8 cellular contexts compared by ENCODE assay signal in the genomic region with DNA sequence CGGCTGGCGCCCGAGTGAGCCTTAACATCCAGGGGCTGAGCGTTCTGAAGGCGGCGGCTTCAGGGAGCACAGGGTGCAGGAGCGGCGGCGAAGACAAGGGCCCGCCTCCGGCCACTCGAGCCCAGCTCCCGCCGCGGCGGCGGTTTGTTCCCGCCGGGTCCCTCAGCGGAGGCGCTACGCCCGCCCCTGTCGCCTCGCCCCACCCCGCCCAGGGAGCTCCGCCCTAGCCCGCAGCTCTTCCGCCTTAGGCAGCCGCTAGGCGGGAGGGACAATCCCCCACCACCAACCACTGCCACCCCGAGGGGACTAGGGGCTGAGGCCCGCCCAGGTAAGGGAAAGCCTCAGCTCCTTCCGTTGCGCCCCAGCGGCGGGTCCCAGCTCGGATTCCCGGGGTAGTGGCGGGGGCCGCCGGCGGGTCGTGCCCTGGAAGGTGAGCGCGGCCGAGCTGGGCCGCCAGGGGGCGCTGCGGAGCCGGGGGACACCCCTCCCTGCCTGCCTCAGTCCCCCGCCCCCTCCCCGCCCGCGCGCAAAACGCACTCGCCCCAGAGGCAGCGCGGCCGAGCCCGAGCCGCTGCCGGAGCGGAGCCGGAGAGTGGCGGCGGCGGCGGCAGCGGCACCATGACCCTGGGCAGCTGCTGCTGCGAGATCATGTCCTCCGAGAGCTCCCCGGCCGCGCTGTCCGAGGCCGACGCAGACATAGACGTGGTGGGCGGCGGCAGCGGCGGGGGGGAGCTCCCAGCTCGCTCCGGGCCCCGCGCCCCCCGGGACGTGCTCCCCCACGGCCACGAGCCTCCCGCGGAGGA. TPM values are rescaled to one million over a fixed set of nuclear protein-coding genes. Genes with fewer than 3 reads are reported as not detected.
DNase-seq lines count a peak whose midpoint lies in the region; ATAC-seq and TF ChIP-seq lines count a peak whose summit lies in the region.

TSS of gene FOXD2 (plus strand) at position 527 of the 803 bp plus-strand sequence. CDS start at position 619, 92 bp downstream.

- CTCF ChIA-PET in activated naive CD4-positive, alpha-beta T cell treated with anti-CD3 and anti-CD28 coated beads for 36 hours (lab: Charles Lee) = interaction anchor here (0.6 to 8.2 kb wide), 36 partner anchors 8 to 289 kb away, joined by 3 to 123 read pairs (median 4); partner anchors contain the start of genes CMPK1 and STIL

- H3K9me3 Mint-ChIP-seq in H9 = peaks cover 0 to 7% of the 10 kb centered on the region in 2 experiments; a peak in 1 of 5 replicates
- no peaks in the 10 kb centered on the region for H3K9me3 Mint-ChIP-seq in activated naive CD4-positive, alpha-beta T cell treated with anti-CD3 and anti-CD28 coated beads for 36 hours

- H3K27me3 Mint-ChIP-seq in H9 (ENCODE audit: low read depth) = peaks cover 53% of the 10 kb centered on the region
- H3K27me3 Mint-ChIP-seq in activated naive CD4-positive, alpha-beta T cell treated with anti-CD3 and anti-CD28 coated beads for 36 hours (ENCODE audit: low read depth) = peaks cover 36% of the 10 kb centered on the region

- no peaks in the 10 kb centered on the region; the same call in 1 of the 2 replicates for H3K27me3 ChIP-seq in GM06990 (replicated peaks; ENCODE audit: control insufficient read depth, insufficient read depth, low read length)
- peaks cover 87% of the 10 kb centered on the region for H3K27me3 ChIP-seq in H9 (ENCODE audit: insufficient read depth, low read length)
- no peaks in the 10 kb centered on the region for H3K27me3 ChIP-seq in SJCRH30
- peaks cover 2 to 44% (median 29%) of the 10 kb centered on the region in 4 donors for H3K27me3 ChIP-seq in upper lobe of left lung

- H3K79me1 ChIP-seq in H9 (ENCODE audit: insufficient read depth, low read depth, low read length, poor library complexity, severe bottlenecking) = no peaks in the 10 kb centered on the region

- H3K36me3 ChIP-seq in GM06990 (ENCODE audit: control insufficient read depth, insufficient read depth, low read length) (peaks cover 1% of the 10 kb centered on the region), SJCRH30 (peaks cover 6% of the 10 kb centered on the region; the same call in 1 of the 2 replicates), upper lobe of left lung (no peaks in the 10 kb centered on the region)

- no peak within 1 kb of the TSS for H3K9ac ChIP-seq in H9 (ENCODE audit: extremely low read depth, insufficient read length, low read length)

- no peak within 1 kb of the TSS for H3K4ac ChIP-seq in H9 (ENCODE audit: low read depth, low read length)

- no peaks in the 10 kb centered on the region for H4K20me1 ChIP-seq in H9 (ENCODE audit: control insufficient read depth, insufficient read depth, insufficient read length)

- no peak for TF ChIP-seq EP300 in upper lobe of left lung (IDR thresholded peaks at IDR 0.05)

- no peak within 1 kb of the TSS for H4K8ac ChIP-seq in H9 (replicated peaks; ENCODE audit: insufficient read length, low read depth, low read length)

- no peak within 1 kb of the TSS for H3K56ac ChIP-seq in H9 (ENCODE audit: insufficient read length, low read depth, low read length)

- TF ChIP-seq CTCF in GM06990 (IDR thresholded peaks at IDR 0.05; ENCODE audit: insufficient read depth, low read length, poor library complexity, severe bottlenecking) (peak; percentile 54), H9 (conservative IDR thresholded peaks at IDR 0.05) (peak; percentile 100), upper lobe of left lung (IDR thresholded peaks at IDR 0.05) (peak; percentile 98 to 100 (median 100))

- no peak within 1 kb of the TSS for H4K5ac ChIP-seq in H9 (ENCODE audit: insufficient read length, low read depth, low read length)

- no peak within 1 kb of the TSS for H3K14ac ChIP-seq in H9 (ENCODE audit: insufficient read depth, low read length)

- H2BK20ac ChIP-seq in H9 (ENCODE audit: low read depth, low read length, poor library complexity, severe bottlenecking) = no peak within 1 kb of the TSS

- peak within 1 kb of the TSS; percentile 59 to 84 for H3K4me3 Mint-ChIP-seq in H9
- peak within 1 kb of the TSS; percentile 92 for H3K4me3 Mint-ChIP-seq in activated naive CD4-positive, alpha-beta T cell treated with anti-CD3 and anti-CD28 coated beads for 36 hours

- peaks cover 23 to 27% of the 10 kb centered on the region in 2 experiments for H3K4me1 Mint-ChIP-seq in H9
- H3K4me1 Mint-ChIP-seq in activated naive CD4-positive, alpha-beta T cell treated with anti-CD3 and anti-CD28 coated beads for 36 hours (ENCODE audit: low read depth) = peaks cover 23% of the 10 kb centered on the region

- no CpG with 5 or more reads among the region's 94 CpGs for WGBS in H9 (ENCODE audit: extremely low coverage, insufficient read length, low lambda C conversion rate)
- WGBS in upper lobe of left lung, 2 donors = 0% methylated on average over 3 to 13 of the region's 94 CpGs

- H2BK5ac ChIP-seq in H9 (ENCODE audit: insufficient read length, low read length) = no peak within 1 kb of the TSS

- peak within 1 kb of the TSS; percentile 75 for H3K4me3 ChIP-seq in GM06990 (replicated peaks; ENCODE audit: low read depth, low read length)
- H3K4me3 ChIP-seq in SJCRH30 = peak within 1 kb of the TSS; percentile 95
- H3K4me3 ChIP-seq in upper lobe of left lung = peak within 1 kb of the TSS; percentile 60 to 89 (median 67)

- H2BK15ac ChIP-seq in H9 (ENCODE audit: low read depth, low read length) = no peak within 1 kb of the TSS

- H2BK120ac ChIP-seq in H9 (ENCODE audit: low read depth, low read length, poor library complexity, severe bottlenecking) = no peak within 1 kb of the TSS

- H3K18ac ChIP-seq in H9 (ENCODE audit: insufficient read length, low read depth, low read length) = no peak within 1 kb of the TSS

- H3K27ac ChIP-seq in H9 (ENCODE audit: insufficient read length, low read depth, low read length) = no peak within 1 kb of the TSS
- H3K27ac ChIP-seq in SJCRH30 = peak within 1 kb of the TSS; percentile 76
- H3K27ac ChIP-seq in upper lobe of left lung = peak within 1 kb of the TSS; percentile 79 to 90 (median 84)

- no peak within 1 kb of the TSS for H3T11ph ChIP-seq in H9 (ENCODE audit: low read length)

- intact Hi-C loops in activated naive CD4-positive, alpha-beta T cell treated with anti-CD3 and anti-CD28 coated beads for 36 hours (cut with micrococcal nuclease) = loop anchor here (1.0 to 5.0 kb wide), 10 partner anchors 8 to 258 kb away; partner anchors contain the start of genes STIL and TAL1
- intact Hi-C loops in Right ventricle myocardium inferior (cut with DNase I) = loop anchor here (10.0 kb wide), 1 partner anchor 97 kb away; no protein-coding TSS in a partner anchor

- H2AK5ac ChIP-seq in H9 (ENCODE audit: insufficient read length, low read length) = no peak within 1 kb of the TSS

- H3K36me3 Mint-ChIP-seq in H9 (ENCODE audit: insufficient read depth in 1 of 3, low read depth in 3 of 3) = no peaks in the 10 kb centered on the region; a peak in 1 of 7 replicates
- H3K36me3 Mint-ChIP-seq in activated naive CD4-positive, alpha-beta T cell treated with anti-CD3 and anti-CD28 coated beads for 36 hours (ENCODE audit: low read depth) = peaks cover 6% of the 10 kb centered on the region

- TF ChIP-seq POLR2A in upper lobe of left lung (IDR thresholded peaks at IDR 0.05) = peak in 3 of 4 donors; percentile 10 to 62 (median 33)

- ATAC-seq in Right ventricle myocardium inferior = peak; percentile 96
- ATAC-seq in upper lobe of left lung (ENCODE audit: low FRiP score in 2 of 2) = peak; percentile 95

- peaks cover 5% of the 10 kb centered on the region for H3K23me2 ChIP-seq in H9 (ENCODE audit: insufficient read length, low read depth, low read length, poor library complexity, severe bottlenecking)

- no peaks in the 10 kb centered on the region for H3K79me2 ChIP-seq in H9 (ENCODE audit: insufficient read depth, low read length)

- no peak within 1 kb of the TSS for H3K23ac ChIP-seq in H9 (ENCODE audit: insufficient read length, low read depth, low read length)

- H3K9me3 ChIP-seq in H9 (ENCODE audit: control insufficient read depth, low read depth, low read length) (no peaks in the 10 kb centered on the region), SJCRH30 (replicated peaks) (no peaks in the 10 kb centered on the region), upper lobe of left lung (no peaks in the 10 kb centered on the region)

- no peaks in the 10 kb centered on the region for H3K4me1 ChIP-seq in H9 (ENCODE audit: insufficient read depth, low read length)
- no peaks in the 10 kb centered on the region for H3K4me1 ChIP-seq in SJCRH30
- H3K4me1 ChIP-seq in upper lobe of left lung = peaks cover 26 to 56% (median 45%) of the 10 kb centered on the region in 4 donors

- H2AFZ ChIP-seq in H9 (ENCODE audit: low read length) = no peak within 1 kb of the TSS

- no peak within 1 kb of the TSS for H3K27ac Mint-ChIP-seq in H9
- peak within 1 kb of the TSS; percentile 53 for H3K27ac Mint-ChIP-seq in activated naive CD4-positive, alpha-beta T cell treated with anti-CD3 and anti-CD28 coated beads for 36 hours

- DNase-seq in GM06990 (ENCODE audit: extremely low read depth, insufficient read length) = peak; percentile 93
- peak; percentile 89 for DNase-seq in H9
- DNase-seq in LoVo (ENCODE audit: low spot score) = peak; percentile 90
- DNase-seq in SJCRH30 = peak; percentile 95
- DNase-seq in activated naive CD4-positive, alpha-beta T cell treated with anti-CD3 and anti-CD28 coated beads for 36 hours = peak; percentile 90
- DNase-seq in Right ventricle myocardium inferior (ENCODE audit: missing footprints) = peak; percentile 92
- DNase-seq in pons (ENCODE audit: low spot score) = peak; percentile 48
- DNase-seq in upper lobe of left lung = peak; percentile 83 to 99

- no peak within 1 kb of the TSS for H4K91ac ChIP-seq in H9 (ENCODE audit: insufficient read length, low read depth, low read length)

- H2BK12ac ChIP-seq in H9 (ENCODE audit: insufficient read length, low read depth, low read length) = no peak within 1 kb of the TSS

- H3K4me2 ChIP-seq in H9 (ENCODE audit: insufficient read depth, insufficient read length, low read length) = peak within 1 kb of the TSS; percentile 57

RNA-seq across cellular contexts. Expression of gene FOXD2, which starts in this region (rescaled TPM):
- total RNA-seq in H9 (2021) (0.07 TPM in 1 of 2 replicates, not detected in the other), Right ventricle myocardium inferior (0.05 TPM), upper lobe of left lung (under 1 TPM; under 0.01 to 0.69 (median 0.40) TPM)
- total RNA-seq in SJCRH30 (2014; rRNA removed; shearing (Covaris generic)) = 1.7 and 2.2 TPM in 2 replicates
- total RNA-seq in activated naive CD4-positive, alpha-beta T cell treated with anti-CD3 and anti-CD28 coated beads for 36 hours = under 1 TPM; 0.12 to 0.19 TPM

Comparison
In these comparisons a context has a peak if more than half of its experiments do, and no peak if none do; other contexts are left out.
1. Peak in DNase-seq and H3K4me2 ChIP-seq in H9; RNA of the gene not detected or under 1 TPM.
2. Peak in DNase-seq in activated naive CD4-positive, alpha-beta T cell treated with anti-CD3 and anti-CD28 coated beads for 36 hours; RNA of the gene not detected or under 1 TPM.
3. Peak in DNase-seq and ATAC-seq in Right ventricle myocardium inferior; RNA of the gene not detected or under 1 TPM.
4. Peak in DNase-seq, ATAC-seq, H3K4me3 ChIP-seq and H3K27ac ChIP-seq in upper lobe of left lung; RNA of the gene not detected or under 1 TPM.